Comparison of ENCODE assay signal across 15 cellular contexts in the genomic region with DNA sequence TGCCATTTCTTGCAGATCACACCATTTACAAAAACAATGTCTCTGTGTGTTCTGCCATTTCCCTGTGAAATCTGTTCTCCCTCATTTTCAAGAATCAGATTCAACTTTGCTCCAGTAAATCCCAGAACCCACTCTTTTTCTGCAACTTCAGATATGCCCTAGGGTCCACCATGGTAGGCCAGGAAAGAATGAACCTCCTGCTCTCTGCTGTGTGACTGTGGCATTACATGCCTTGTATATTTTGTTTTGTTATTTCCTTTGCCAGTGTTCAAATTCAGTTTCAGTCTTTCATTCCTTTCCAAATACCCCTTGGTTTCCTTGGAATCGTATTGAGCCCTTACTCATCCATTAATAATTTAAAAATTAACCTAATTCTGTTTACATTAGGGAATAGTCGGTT.
DNase-seq lines count a peak whose midpoint lies in the region; ATAC-seq, FAIRE-seq and TF ChIP-seq lines count a peak whose summit lies in the region.
"Had no signal": no experiment of that assay in that cellular context is flagged by ENCODE, and none has a peak within 500 bp of the region (broad histone marks: within the 10 kb centered on the region; RNA-seq: fewer than 3 reads in every experiment).

No MANE protein-coding gene starts in this region.

- H3K27ac Mint-ChIP-seq in endodermal cell, result no peak overlapping the region
- no peak overlapping the region for H3K27ac Mint-ChIP-seq in neural progenitor cell
- H3K27ac Mint-ChIP-seq: activated naive CD8-positive, alpha-beta T cell; activated T-helper 17 cell treated with anti-CD3 and anti-CD28 coated beads, Interleukin-2, amount 50 U/mL, for 72 hours had no signal

- H4K20me1 ChIP-seq in neural progenitor cell (ENCODE audit: low read depth), result no peaks in the 10 kb centered on the region

- H3K36me3 Mint-ChIP-seq in endodermal cell (ENCODE audit: low read depth) (no peaks in the 10 kb centered on the region), neural progenitor cell (no peaks in the 10 kb centered on the region)
- H3K36me3 Mint-ChIP-seq: activated naive CD8-positive, alpha-beta T cell had no signal

- H3K4me3 ChIP-seq in endodermal cell (ENCODE audit: low read length), result no peak overlapping the region
- H3K4me3 ChIP-seq in neural progenitor cell, result no peak overlapping the region
- H3K4me3 ChIP-seq: pancreas, stomach had no signal

- no peaks in the 10 kb centered on the region for H3F3A ChIP-seq in neural progenitor cell (ENCODE audit: low read depth)

- H3K4me1 ChIP-seq in endodermal cell (ENCODE audit: control insufficient read depth, insufficient read depth, low read length), result no peaks in the 10 kb centered on the region
- no peaks in the 10 kb centered on the region for H3K4me1 ChIP-seq in neural progenitor cell
- H3K4me1 ChIP-seq: pancreas, stomach had no signal

- H3K27ac ChIP-seq in endodermal cell (ENCODE audit: low read depth, low read length) (no peak overlapping the region), neural progenitor cell (no peak overlapping the region)
- H3K27ac ChIP-seq: pancreas, stomach had no signal

- no peak overlapping the region for H3K9ac ChIP-seq in endodermal cell (ENCODE audit: extremely low read depth, low read length, poor library complexity, severe bottlenecking)
- no peak overlapping the region for H3K9ac ChIP-seq in neural progenitor cell

- DNase-seq in EL (peak; percentile 1), LHCN-M2 (ENCODE audit: low read depth) (peak; percentile 1), endodermal cell (no peak), neural progenitor cell (ENCODE audit: low spot score) (no peak), HTR-8/SVneo (ENCODE audit: insufficient read length, low spot score) (no peak)
- no peak for DNase-seq in activated CD8-positive, alpha-beta memory T cell treated with anti-CD3 and anti-CD28 coated beads for 24 hours
- DNase-seq: activated CD4-positive, alpha-beta T cell treated with anti-CD3 and anti-CD28 coated beads, Interleukin-2, amount 50 U/mL, for 1 hour; kidney glomerular epithelial cell; pancreas; right cardiac atrium; stomach had no signal

- H3K4me3 Mint-ChIP-seq in endodermal cell (no peak overlapping the region), neural progenitor cell (no peak overlapping the region)
- H3K4me3 Mint-ChIP-seq: activated naive CD8-positive, alpha-beta T cell; activated T-helper 17 cell treated with anti-CD3 and anti-CD28 coated beads, Interleukin-2, amount 50 U/mL, for 72 hours had no signal

- H3K27me3 ChIP-seq in endodermal cell (ENCODE audit: control insufficient read depth, insufficient read depth, low read length, poor library complexity, severe bottlenecking) (no peaks in the 10 kb centered on the region), neural progenitor cell (no peaks in the 10 kb centered on the region)
- H3K27me3 ChIP-seq: pancreas, stomach had no signal

- no peaks in the 10 kb centered on the region for H3K79me2 ChIP-seq in neural progenitor cell (ENCODE audit: low read depth)

- no peak overlapping the region for H2AFZ ChIP-seq in neural progenitor cell (replicated peaks)

- H3K9me3 Mint-ChIP-seq in endodermal cell, result peaks cover 3% of the 10 kb centered on the region
- peaks cover 4% of the 10 kb centered on the region for H3K9me3 Mint-ChIP-seq in neural progenitor cell

- FAIRE-seq in HTR-8/SVneo (lab: Jason Lieb, UNC), result no peak
- FAIRE-seq: GM12891 had no signal

- WGBS in endodermal cell (ENCODE audit: insufficient coverage in 1 of 2, insufficient read length in 1 of 2), 2 experiments, result no CpG with 5 or more reads among the region's 2 CpGs

- TF ChIP-seq CTCF in endodermal cell (conservative IDR thresholded peaks at IDR 0.05) (peak; percentile 67), neural progenitor cell (IDR thresholded peaks at IDR 0.05) (peak; percentile 35)

- no peaks in the 10 kb centered on the region for H3K4me1 Mint-ChIP-seq in endodermal cell
- H3K4me1 Mint-ChIP-seq in neural progenitor cell, result no peaks in the 10 kb centered on the region
- H3K4me1 Mint-ChIP-seq: activated T-helper 17 cell treated with anti-CD3 and anti-CD28 coated beads, Interleukin-2, amount 50 U/mL, for 72 hours had no signal

- no peak overlapping the region for H3K4me2 ChIP-seq in neural progenitor cell

- H3K27me3 Mint-ChIP-seq in endodermal cell (ENCODE audit: insufficient read depth), result peaks cover 3% of the 10 kb centered on the region
- peaks cover 2% of the 10 kb centered on the region for H3K27me3 Mint-ChIP-seq in neural progenitor cell (ENCODE audit: insufficient read depth, low read depth)
- H3K27me3 Mint-ChIP-seq: activated naive CD8-positive, alpha-beta T cell; activated T-helper 17 cell treated with anti-CD3 and anti-CD28 coated beads, Interleukin-2, amount 50 U/mL, for 72 hours had no signal

- H3K36me3 ChIP-seq in endodermal cell (ENCODE audit: control insufficient read depth, insufficient read depth, low read length) (no peaks in the 10 kb centered on the region), neural progenitor cell (no peaks in the 10 kb centered on the region)
- H3K36me3 ChIP-seq: pancreas, stomach had no signal

- H3K9me3 ChIP-seq in endodermal cell (ENCODE audit: control insufficient read depth, low read length) (no peaks in the 10 kb centered on the region), neural progenitor cell (ENCODE audit: low read depth) (peaks cover 3% of the 10 kb centered on the region)
- H3K9me3 ChIP-seq: pancreas, stomach had no signal

- ATAC-seq in HG02981 (IDR thresholded peaks at IDR 0.05; ENCODE audit: unreplicated experiment), result no peak
- ATAC-seq: activated T-helper 17 cell treated with anti-CD3 and anti-CD28 coated beads, Interleukin-2, amount 50 U/mL, for 72 hours; pancreas; right cardiac atrium had no signal

Comparison
In these comparisons a context has a peak if more than half of its experiments do, and no peak if none do; other contexts are left out.
1. DNase-seq: peak in EL (single experiment) and LHCN-M2 (single experiment); none in endodermal cell (single experiment), neural progenitor cell (single experiment), HTR-8/SVneo (single experiment) and activated CD8-positive, alpha-beta memory T cell treated with anti-CD3 and anti-CD28 coated beads for 24 hours (single experiment).